13 cellular contexts compared by ENCODE assay signal in genomic region chr16:57169327-57169726, GRCh38.
"Had no signal": no experiment of that assay in that cellular context is flagged by ENCODE, and none has a peak within 500 bp of the region (broad histone marks: within the 10 kb centered on the region; RNA-seq: fewer than 3 reads in every experiment).

No MANE protein-coding gene starts in this region.

- ATAC-seq: gastroesophageal sphincter; natural killer cell; right lobe of liver; stimulated activated naive CD8-positive, alpha-beta T cell treated with anti-CD3 and anti-CD28 coated beads, Interleukin-15, amount 100 ng/mL, for 72 hours had no signal

- DNase-seq: activated CD4-positive, alpha-beta T cell treated with anti-CD3 and anti-CD28 coated beads, Interleukin-2, amount 10 ng/mL, durations not matched to agents 24 days and 14 days; activated CD4-positive, CD25-positive, alpha-beta regulatory T cell; activated CD8-positive, alpha-beta memory T cell treated with anti-CD3 and anti-CD28 coated beads, Interleukin-2, amount 50 U/mL, for 48 hours; effector CD8-positive, alpha-beta T cell; natural killer cell; right lobe of liver; spleen; stimulated activated naive CD8-positive, alpha-beta T cell treated with anti-CD3 and anti-CD28 coated beads, Interleukin-15, amount 100 ng/mL, for 72 hours; T-helper 2 cell had no signal

- H3K4me3 ChIP-seq: ascending aorta, coronary artery, gastroesophageal sphincter, right lobe of liver, spleen had no signal

- H3K27me3 ChIP-seq: ascending aorta, gastroesophageal sphincter, right lobe of liver, spleen had no signal

- H3K9me3 Mint-ChIP-seq: activated CD4-positive, alpha-beta T cell treated with anti-CD3 and anti-CD28 coated beads, Interleukin-2, amount 10 ng/mL, durations not matched to agents 24 days and 14 days; activated T-helper 1 cell treated with anti-CD3 and anti-CD28 coated beads, Interleukin-12 subunit alpha, Interleukin-12 subunit beta, Interleukin-2, Interleukin-4 antibody, amounts not matched to agents 30 ng/mL and 10 ng/mL and 1 ng/mL, durations not matched to agents 14 hours and 24 hours and 36 hours; natural killer cell; stimulated activated naive CD8-positive, alpha-beta T cell treated with anti-CD3 and anti-CD28 coated beads, Interleukin-15, amount 100 ng/mL, for 72 hours had no signal

- H3K27me3 Mint-ChIP-seq: activated CD4-positive, alpha-beta T cell treated with anti-CD3 and anti-CD28 coated beads, Interleukin-2, amount 10 ng/mL, durations not matched to agents 24 days and 14 days; stimulated activated naive CD8-positive, alpha-beta T cell treated with anti-CD3 and anti-CD28 coated beads, Interleukin-15, amount 100 ng/mL, for 72 hours had no signal

- H3K4me3 Mint-ChIP-seq: activated CD4-positive, alpha-beta T cell treated with anti-CD3 and anti-CD28 coated beads, Interleukin-2, amount 10 ng/mL, durations not matched to agents 24 days and 14 days; activated T-helper 1 cell treated with anti-CD3 and anti-CD28 coated beads, Interleukin-12 subunit alpha, Interleukin-12 subunit beta, Interleukin-2, Interleukin-4 antibody, amounts not matched to agents 30 ng/mL and 10 ng/mL and 1 ng/mL, durations not matched to agents 14 hours and 24 hours and 36 hours; natural killer cell; stimulated activated naive CD8-positive, alpha-beta T cell treated with anti-CD3 and anti-CD28 coated beads, Interleukin-15, amount 100 ng/mL, for 72 hours had no signal

- H3K4me1 ChIP-seq: ascending aorta had no signal

- H3K27ac Mint-ChIP-seq: activated CD4-positive, alpha-beta T cell treated with anti-CD3 and anti-CD28 coated beads, Interleukin-2, amount 10 ng/mL, durations not matched to agents 24 days and 14 days; activated T-helper 1 cell treated with anti-CD3 and anti-CD28 coated beads, Interleukin-12 subunit alpha, Interleukin-12 subunit beta, Interleukin-2, Interleukin-4 antibody, amounts not matched to agents 30 ng/mL and 10 ng/mL and 1 ng/mL, durations not matched to agents 14 hours and 24 hours and 36 hours; natural killer cell; stimulated activated naive CD8-positive, alpha-beta T cell treated with anti-CD3 and anti-CD28 coated beads, Interleukin-15, amount 100 ng/mL, for 72 hours had no signal

- H3K27ac ChIP-seq: ascending aorta, coronary artery, gastroesophageal sphincter, right lobe of liver, spleen had no signal

- H3K9me3 ChIP-seq: ascending aorta, gastroesophageal sphincter, right lobe of liver, spleen had no signal
